In the genomic region with DNA sequence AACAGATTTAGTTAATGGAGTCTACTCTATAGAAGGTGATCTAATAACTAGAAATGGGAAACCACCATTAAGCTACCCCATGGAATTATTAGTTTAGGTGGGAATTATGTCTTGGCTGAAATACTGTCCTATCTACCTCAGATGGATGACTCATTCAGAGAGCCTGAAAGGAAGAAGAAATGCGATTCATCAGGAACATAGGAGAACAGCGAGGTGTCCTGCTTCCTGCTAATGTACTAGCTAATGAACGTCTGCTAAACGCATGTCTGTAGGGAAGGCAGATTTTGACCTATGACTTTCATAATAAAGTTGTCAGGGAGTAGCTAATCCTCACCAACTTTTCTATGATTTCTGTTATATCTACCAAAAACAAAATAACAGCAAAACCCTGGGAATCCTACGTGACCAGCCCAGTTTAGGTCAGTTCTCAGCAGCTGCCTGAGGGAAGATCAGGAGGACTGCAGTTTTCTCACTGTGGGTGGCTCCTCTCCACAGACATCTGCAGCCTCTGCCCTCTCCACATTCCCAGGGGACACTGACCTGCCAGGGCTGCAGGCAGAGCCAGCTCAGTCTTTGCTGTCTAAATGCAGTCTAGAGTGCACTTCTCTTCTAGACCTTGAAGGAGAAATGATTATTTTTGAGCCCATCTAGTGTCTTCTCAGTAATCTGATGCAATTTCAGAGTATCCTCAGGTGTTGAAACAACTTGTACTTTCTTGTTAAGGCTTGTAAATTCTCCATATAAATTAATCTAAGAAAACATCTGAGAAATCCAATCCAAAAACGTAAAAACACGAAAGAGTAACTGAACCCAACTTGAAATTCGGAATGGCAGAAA, we compare ENCODE assay signal across 1 cellular context.
TF ChIP-seq lines count a peak whose summit lies in the region.

No MANE protein-coding gene starts in this region.

TF ChIP-seq in SK-N-SH treated with all-trans-retinoic acid at 6 μM for 48 hours, 23 proteins besides CTCF, POLR2A, EP300 and RAD21 (continued from another document):
- TF ChIP-seq, protein P1, sequence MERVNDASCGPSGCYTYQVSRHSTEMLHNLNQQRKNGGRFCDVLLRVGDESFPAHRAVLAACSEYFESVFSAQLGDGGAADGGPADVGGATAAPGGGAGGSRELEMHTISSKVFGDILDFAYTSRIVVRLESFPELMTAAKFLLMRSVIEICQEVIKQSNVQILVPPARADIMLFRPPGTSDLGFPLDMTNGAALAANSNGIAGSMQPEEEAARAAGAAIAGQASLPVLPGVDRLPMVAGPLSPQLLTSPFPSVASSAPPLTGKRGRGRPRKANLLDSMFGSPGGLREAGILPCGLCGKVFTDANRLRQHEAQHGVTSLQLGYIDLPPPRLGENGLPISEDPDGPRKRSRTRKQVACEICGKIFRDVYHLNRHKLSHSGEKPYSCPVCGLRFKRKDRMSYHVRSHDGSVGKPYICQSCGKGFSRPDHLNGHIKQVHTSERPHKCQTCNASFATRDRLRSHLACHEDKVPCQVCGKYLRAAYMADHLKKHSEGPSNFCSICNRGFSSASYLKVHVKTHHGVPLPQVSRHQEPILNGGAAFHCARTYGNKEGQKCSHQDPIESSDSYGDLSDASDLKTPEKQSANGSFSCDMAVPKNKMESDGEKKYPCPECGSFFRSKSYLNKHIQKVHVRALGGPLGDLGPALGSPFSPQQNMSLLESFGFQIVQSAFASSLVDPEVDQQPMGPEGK (CRISPR knock-in tag; IDR thresholded peaks at IDR 0.05; ENCODE audit: borderline replicate concordance): no peak
- TF ChIP-seq TSHZ2 (CRISPR knock-in tag; IDR thresholded peaks at IDR 0.05) (no peak), SNAI2 (CRISPR knock-in tag; IDR thresholded peaks at IDR 0.05) (no peak), RARB (CRISPR knock-in tag; IDR thresholded peaks at IDR 0.05) (no peak)
